In genomic region chr2:146820672-146821071, GRCh38 we compare ENCODE assay signal across 13 cellular contexts.
DNase-seq lines count a peak whose midpoint lies in the region; ATAC-seq, FAIRE-seq and TF ChIP-seq lines count a peak whose summit lies in the region.
"Had no signal": no experiment of that assay in that cellular context is flagged by ENCODE, and none has a peak within 500 bp of the region (broad histone marks: within the 10 kb centered on the region; RNA-seq: fewer than 3 reads in every experiment).

No MANE protein-coding gene starts in this region.

- POLR2A ChIA-PET in endothelial cell of umbilical vein (lab: Charles Lee) = no interaction called here

- intact Hi-C loops in endothelial cell of umbilical vein (cut with micrococcal nuclease) = loop anchor here (2.0 to 5.0 kb wide), 4 partner anchors 107 to 1090 kb away; no protein-coding TSS in a partner anchor

- peak overlapping the region; percentile 24 for H3K4me3 Mint-ChIP-seq in osteocyte (ENCODE audit: unreplicated experiment)
- H3K4me3 Mint-ChIP-seq: activated CD4-positive, alpha-beta T cell treated with anti-CD3 and anti-CD28 coated beads, Interleukin-2, amount 10 ng/mL, durations not matched to agents 24 days and 14 days had no signal

- H3K9ac ChIP-seq in endothelial cell of umbilical vein (replicated peaks; ENCODE audit: extremely low read depth, insufficient read depth, low read length) = peak overlapping the region; percentile 53

- no TSS peak for BruUV-seq in endothelial cell of umbilical vein (replicated peaks; lab: Mats Ljungman, UMichigan)

- no peaks in the 10 kb centered on the region for H3K9me1 ChIP-seq in endothelial cell of umbilical vein (replicated peaks; ENCODE audit: control insufficient read depth, extremely low read depth, insufficient read depth, low read length)

- no peaks in the 10 kb centered on the region for H3K27me3 Mint-ChIP-seq in osteocyte (ENCODE audit: unreplicated experiment)
- H3K27me3 Mint-ChIP-seq: activated CD4-positive, alpha-beta T cell treated with anti-CD3 and anti-CD28 coated beads, Interleukin-2, amount 10 ng/mL, durations not matched to agents 24 days and 14 days had no signal

- CTCF ChIA-PET in endothelial cell of umbilical vein (lab: Charles Lee) = interaction anchor here (1.0 to 2.4 kb wide), 3 partner anchors 52 to 224 kb away, joined by 3 to 10 read pairs (median 3); no protein-coding TSS in a partner anchor

- H3K36me3 Mint-ChIP-seq in osteocyte (ENCODE audit: unreplicated experiment) = no peaks in the 10 kb centered on the region

- no peaks in the 10 kb centered on the region for H3K27me3 ChIP-seq in endothelial cell of umbilical vein (ENCODE audit: control insufficient read depth in 2 of 2, insufficient read depth in 2 of 2, low read length in 2 of 2)
- no peaks in the 10 kb centered on the region for H3K27me3 ChIP-seq in BE2C
- H3K27me3 ChIP-seq: ascending aorta had no signal

- no peak for TF ChIP-seq POLR2A in endothelial cell of umbilical vein (IDR thresholded peaks at IDR 0.05; ENCODE audit: low read depth, low read length)

- H3K27ac ChIP-seq in endothelial cell of umbilical vein (ENCODE audit: insufficient read depth, low read depth, low read length) = peak overlapping the region; percentile 80
- H3K27ac ChIP-seq: ascending aorta had no signal

- H3K4me3 ChIP-seq in endothelial cell of umbilical vein (replicated peaks in 1 of 3; ENCODE audit: insufficient read depth in 1 of 3, low read depth in 1 of 3, low read length in 3 of 3) (no peak overlapping the region), BE2C (ENCODE audit: low read depth, low read length) (no peak overlapping the region)
- H3K4me3 ChIP-seq: ascending aorta had no signal

- DNase-seq in ELR (ENCODE audit: low read depth) (peak; percentile 87), RPMI7951 (ENCODE audit: low read depth) (peak; percentile 55), endothelial cell of umbilical vein (ENCODE audit: low read depth, low spot score) (peak; percentile 89), osteocyte (ENCODE audit: extremely low spot score, unreplicated experiment) (no peak), RCC 7860 (ENCODE audit: low spot score) (no peak), BE2C (no peak), NCI-H128 (lab: John Stamatoyannopoulos, UW; ENCODE audit: unreplicated experiment) (no peak)
- DNase-seq: activated CD4-positive, alpha-beta T cell treated with anti-CD3 and anti-CD28 coated beads, Interleukin-2, amount 10 ng/mL, durations not matched to agents 24 days and 14 days; COR-L47; MM.1S; T-helper 1 cell had no signal

- peak overlapping the region; percentile 92 for H3K4me2 ChIP-seq in endothelial cell of umbilical vein (ENCODE audit: insufficient read depth, low read length)

- H3K4me1 ChIP-seq in endothelial cell of umbilical vein (ENCODE audit: control insufficient read depth, extremely low read depth, insufficient read depth, low read length) = peaks cover 36% of the 10 kb centered on the region
- no peaks in the 10 kb centered on the region for H3K4me1 ChIP-seq in BE2C
- H3K4me1 ChIP-seq: ascending aorta had no signal

- H2AFZ ChIP-seq in endothelial cell of umbilical vein (ENCODE audit: low read depth, low read length) = no peak overlapping the region

- dilution Hi-C loops in endothelial cell of umbilical vein (cut with MboI; ENCODE audit: extremely low pct_ligation_motif_present, low sequenced_read_pairs) = no loop called here

- no peaks in the 10 kb centered on the region for H4K20me1 ChIP-seq in endothelial cell of umbilical vein (replicated peaks; ENCODE audit: control insufficient read depth, extremely low read depth, insufficient read depth, low read length)

- H3K27ac Mint-ChIP-seq in osteocyte (ENCODE audit: unreplicated experiment) = no peak overlapping the region
- H3K27ac Mint-ChIP-seq: activated CD4-positive, alpha-beta T cell treated with anti-CD3 and anti-CD28 coated beads, Interleukin-2, amount 10 ng/mL, durations not matched to agents 24 days and 14 days had no signal

- H3K4me1 Mint-ChIP-seq in osteocyte (ENCODE audit: unreplicated experiment) = peaks cover 35% of the 10 kb centered on the region
- H3K4me1 Mint-ChIP-seq: activated CD4-positive, alpha-beta T cell treated with anti-CD3 and anti-CD28 coated beads, Interleukin-2, amount 10 ng/mL, durations not matched to agents 24 days and 14 days had no signal

- H3K9me3 Mint-ChIP-seq in osteocyte (ENCODE audit: unreplicated experiment) = no peaks in the 10 kb centered on the region
- H3K9me3 Mint-ChIP-seq: activated CD4-positive, alpha-beta T cell treated with anti-CD3 and anti-CD28 coated beads, Interleukin-2, amount 10 ng/mL, durations not matched to agents 24 days and 14 days had no signal

- no peaks in the 10 kb centered on the region for H3K79me2 ChIP-seq in endothelial cell of umbilical vein (ENCODE audit: control insufficient read depth, insufficient read depth, low read length)

- H3K36me3 ChIP-seq in endothelial cell of umbilical vein (ENCODE audit: control insufficient read depth in 2 of 2, extremely low read depth in 1 of 2, insufficient read depth in 2 of 2, low read length in 2 of 2) (no peaks in the 10 kb centered on the region), BE2C (no peaks in the 10 kb centered on the region)
- H3K36me3 ChIP-seq: ascending aorta had no signal

- no peaks in the 10 kb centered on the region for H3K9me3 ChIP-seq in endothelial cell of umbilical vein (replicated peaks; ENCODE audit: control insufficient read depth, insufficient read depth, low read length)
- H3K9me3 ChIP-seq in BE2C = no peaks in the 10 kb centered on the region
- H3K9me3 ChIP-seq: ascending aorta had no signal

- ATAC-seq in GM18517 (IDR thresholded peaks at IDR 0.05; ENCODE audit: unreplicated experiment) = no peak

- no peak for TF ChIP-seq CTCF in endothelial cell of umbilical vein (IDR thresholded peaks at IDR 0.05; ENCODE audit: extremely low read depth in 1 of 2, insufficient read depth in 1 of 2, low read depth in 1 of 2, low read length in 2 of 2)
- no peak for TF ChIP-seq CTCF in osteocyte (IDR thresholded peaks at IDR 0.05)
- no peak for TF ChIP-seq CTCF in BE2C (IDR thresholded peaks at IDR 0.05; ENCODE audit: low read depth, low read length)

- FAIRE-seq in endothelial cell of umbilical vein (lab: Jason Lieb, UNC) = peak; percentile 64
- FAIRE-seq in RCC 7860 (lab: Jason Lieb, UNC) = no peak

TF ChIP-seq in endothelial cell of umbilical vein, 7 proteins besides CTCF, POLR2A, EP300 and RAD21:
- TF ChIP-seq POLR2AphosphoS5 (IDR thresholded peaks at IDR 0.05; ENCODE audit: insufficient read depth, low read depth, low read length) = no peak
- TF ChIP-seq EZH2 (IDR thresholded peaks at IDR 0.05; ENCODE audit: borderline replicate concordance, low read depth, low read length, severe bottlenecking) = no peak
- TF ChIP-seq MYC (IDR thresholded peaks at IDR 0.05; ENCODE audit: low read depth, low read length) = no peak
- peak; percentile 93 for TF ChIP-seq FOS (IDR thresholded peaks at IDR 0.05; ENCODE audit: borderline replicate concordance, insufficient read depth, low read length)
- peak; percentile 96 for TF ChIP-seq JUN (IDR thresholded peaks at IDR 0.05; ENCODE audit: borderline replicate concordance, insufficient read depth, insufficient read length, low read depth)

Comparison
In these comparisons a context has a peak if more than half of its experiments do, and no peak if none do; other contexts are left out.
1. DNase-seq: peak in ELR (single experiment), RPMI7951 (single experiment) and endothelial cell of umbilical vein (single experiment); none in osteocyte (single experiment), RCC 7860 (single experiment), BE2C (single experiment) and NCI-H128 (single experiment).